In genomic region chr12:49674318-49674985, GRCh38 we compare ENCODE assay signal across 8 cellular contexts. TPM values are rescaled to one million over a fixed set of nuclear protein-coding genes. Genes with fewer than 3 reads are reported as not detected.
A peak's percentile ranks its signal among the peaks of the same experiment; 100 is the strongest.
DNase-seq lines count a peak whose midpoint lies in the region; ATAC-seq and TF ChIP-seq lines count a peak whose summit lies in the region.

No MANE protein-coding gene starts in this region.

- H3K27me3 ChIP-seq in colonic mucosa, result no peaks in the 10 kb centered on the region
- no peaks in the 10 kb centered on the region for H3K27me3 ChIP-seq in mesenchymal stem cell (ENCODE audit: control insufficient read depth in 1 of 2, insufficient read depth in 1 of 2, low read length in 2 of 2)
- no peaks in the 10 kb centered on the region for H3K27me3 ChIP-seq in thyroid gland

- peak overlapping the region in 1 of 2 experiments; percentile 93 for H3K14ac ChIP-seq in mesenchymal stem cell (ENCODE audit: low read length in 2 of 2)

- H2AFZ ChIP-seq in mesenchymal stem cell (ENCODE audit: low read depth, low read length), result no peak overlapping the region

- no peaks in the 10 kb centered on the region for H3K9me3 ChIP-seq in colonic mucosa
- H3K9me3 ChIP-seq in mesenchymal stem cell (ENCODE audit: control insufficient read depth, low read length), result no peaks in the 10 kb centered on the region
- no peaks in the 10 kb centered on the region for H3K9me3 ChIP-seq in thyroid gland

- H3K4me2 ChIP-seq in mesenchymal stem cell (ENCODE audit: low read length, poor library complexity, severe bottlenecking), result no peak overlapping the region

- peak overlapping the region; percentile 89 for H3K27ac ChIP-seq in colonic mucosa
- no peak overlapping the region for H3K27ac ChIP-seq in mesenchymal stem cell (ENCODE audit: low read length, poor library complexity, severe bottlenecking)
- peak overlapping the region; percentile 90 to 99 (median 96) for H3K27ac ChIP-seq in thyroid gland

- H3K9ac ChIP-seq in colonic mucosa (ENCODE audit: low read depth in 2 of 2, low read length in 2 of 2), result peak overlapping the region; percentile 33 to 43
- peak overlapping the region; percentile 87 for H3K9ac ChIP-seq in mesenchymal stem cell (ENCODE audit: low read length)

- no peaks in the 10 kb centered on the region for H3K9me3 Mint-ChIP-seq in activated CD4-positive, alpha-beta T cell treated with anti-CD3 and anti-CD28 coated beads for 36 hours (ENCODE audit: low read depth)

- H3K18ac ChIP-seq in mesenchymal stem cell (ENCODE audit: low read depth in 1 of 2, low read length in 2 of 2), result peak overlapping the region; percentile 81 to 100

- H3K23ac ChIP-seq in mesenchymal stem cell (ENCODE audit: low read length in 2 of 2), result peak overlapping the region in 1 of 2 experiments; percentile 10

- 57% methylated on average over 4 of the region's 4 CpGs for WGBS in mesenchymal stem cell
- WGBS in thyroid gland, 2 donors, result 33 to 38% methylated on average over 4 of the region's 4 CpGs

- H2BK5ac ChIP-seq in mesenchymal stem cell (ENCODE audit: low read depth, low read length, poor library complexity, severe bottlenecking), result no peak overlapping the region

- peaks cover 23% of the 10 kb centered on the region for H3K4me1 ChIP-seq in colonic mucosa
- H3K4me1 ChIP-seq in mesenchymal stem cell (ENCODE audit: control insufficient read depth, insufficient read depth, low read depth, low read length), result peaks cover 28% of the 10 kb centered on the region
- peaks cover 47 to 63% of the 10 kb centered on the region in 2 donors for H3K4me1 ChIP-seq in thyroid gland

- H3K4ac ChIP-seq in mesenchymal stem cell (ENCODE audit: low read depth in 1 of 2, low read length in 2 of 2), result peak overlapping the region; percentile 92 to 96

- H3K4me3 Mint-ChIP-seq in activated CD4-positive, alpha-beta T cell treated with anti-CD3 and anti-CD28 coated beads for 36 hours, result no peak overlapping the region

- H3K79me1 ChIP-seq in mesenchymal stem cell (replicated peaks; ENCODE audit: low read length, poor library complexity, severe bottlenecking), result peaks cover 38% of the 10 kb centered on the region

- H3K36me3 ChIP-seq in colonic mucosa (no peaks in the 10 kb centered on the region), mesenchymal stem cell (ENCODE audit: control insufficient read depth in 1 of 2, insufficient read depth in 2 of 2, low read depth in 1 of 2, low read length in 2 of 2) (no peaks in the 10 kb centered on the region), thyroid gland (no peaks in the 10 kb centered on the region)

- DNase-seq in activated CD4-positive, alpha-beta T cell treated with anti-CD3 and anti-CD28 coated beads for 36 hours, result no peak
- DNase-seq in activated CD4-positive, alpha-beta T cell treated with anti-CD3 and anti-CD28 coated beads for 48 hours, result no peak
- DNase-seq in colonic mucosa (no peak), mesenchymal stem cell (peak; percentile 65), thyroid gland (peak in 1 of 2 donors; percentile 26)

- no peak for TF ChIP-seq POLR2A in thyroid gland (IDR thresholded peaks at IDR 0.05)

- no peaks in the 10 kb centered on the region for H3K36me3 Mint-ChIP-seq in activated CD4-positive, alpha-beta T cell treated with anti-CD3 and anti-CD28 coated beads for 36 hours (ENCODE audit: low read depth)

- intact Hi-C loops in activated CD4-positive, alpha-beta T cell treated with anti-CD3 and anti-CD28 coated beads for 36 hours (cut with DNase I, micrococcal nuclease), result no loop called here
- intact Hi-C loops in colonic mucosa (cut with DNase I) (no loop called here), thyroid gland (cut with DNase I) (no loop called here)

- H4K8ac ChIP-seq in mesenchymal stem cell (ENCODE audit: low read length), result peak overlapping the region; percentile 87

- peak overlapping the region; percentile 93 for H3K27ac Mint-ChIP-seq in activated CD4-positive, alpha-beta T cell treated with anti-CD3 and anti-CD28 coated beads for 36 hours

- H3K4me3 ChIP-seq in colonic mucosa, result no peak overlapping the region
- peak overlapping the region in 1 of 2 experiments; percentile 62 for H3K4me3 ChIP-seq in mesenchymal stem cell (ENCODE audit: insufficient read depth in 1 of 2, low read depth in 1 of 2, low read length in 2 of 2)
- H3K4me3 ChIP-seq in thyroid gland (replicated peaks in 1 of 3), result no peak overlapping the region

- TF ChIP-seq CTCF in colonic mucosa (IDR thresholded peaks at IDR 0.05) (no peak), thyroid gland (IDR thresholded peaks at IDR 0.05) (no peak)

- H2BK120ac ChIP-seq in mesenchymal stem cell (ENCODE audit: low read depth, low read length), result peak overlapping the region; percentile 91

- H2AK5ac ChIP-seq in mesenchymal stem cell (ENCODE audit: low read length, severe bottlenecking), result peak overlapping the region; percentile 89

- POLR2A ChIA-PET in activated CD4-positive, alpha-beta T cell treated with anti-CD3 and anti-CD28 coated beads for 36 hours (lab: Charles Lee), result interaction anchor here (0.9 to 1.6 kb wide), 3 partner anchors 11 to 28 kb away, joined by 3 to 6 read pairs (median 5); no protein-coding TSS in a partner anchor

- peak overlapping the region; percentile 55 for H4K91ac ChIP-seq in mesenchymal stem cell (ENCODE audit: low read length)

- H2BK12ac ChIP-seq in mesenchymal stem cell (ENCODE audit: low read length in 2 of 2), result peak overlapping the region; percentile 93 to 97

- CTCF ChIA-PET in activated CD4-positive, alpha-beta T cell treated with anti-CD3 and anti-CD28 coated beads for 36 hours (lab: Charles Lee), result interaction anchor here (0.6 to 5.3 kb wide), 19 partner anchors 9 to 316 kb away, joined by 3 to 25 read pairs (median 4); partner anchors contain the start of genes FMNL3 and TMBIM6

- no peaks in the 10 kb centered on the region for H3K27me3 Mint-ChIP-seq in activated CD4-positive, alpha-beta T cell treated with anti-CD3 and anti-CD28 coated beads for 36 hours

- peak; percentile 37 for ATAC-seq in activated CD4-positive, alpha-beta T cell treated with anti-CD3 and anti-CD28 coated beads for 36 hours
- ATAC-seq in GM18868 (IDR thresholded peaks at IDR 0.05; ENCODE audit: unreplicated experiment) (no peak), GM19023 (IDR thresholded peaks at IDR 0.05; ENCODE audit: unreplicated experiment) (no peak), HG02885 (IDR thresholded peaks at IDR 0.05; ENCODE audit: poor library complexity, unreplicated experiment) (no peak)

- peaks cover 77% of the 10 kb centered on the region for H3K4me1 Mint-ChIP-seq in activated CD4-positive, alpha-beta T cell treated with anti-CD3 and anti-CD28 coated beads for 36 hours

- peak overlapping the region; percentile 87 for H2BK15ac ChIP-seq in mesenchymal stem cell (ENCODE audit: low read depth, poor library complexity, severe bottlenecking)

RNA-seq across cellular contexts. Expression of gene FMNL3, which starts 32.8 kb away (rescaled TPM):
- 10 to 100 TPM; 23.2 to 24.3 TPM for total RNA-seq in activated CD4-positive, alpha-beta T cell treated with anti-CD3 and anti-CD28 coated beads for 36 hours
- total RNA-seq in colonic mucosa (1 to 10 TPM; 3.0 to 5.0 TPM), thyroid gland (10 to 100 TPM; 30.9 to 41.8 (median 35.1) TPM)
- polyA plus RNA-seq in mesenchymal stem cell (2013, experiment 1 of 2), result 17.7 TPM
- polyA plus RNA-seq in mesenchymal stem cell (2013, experiment 2 of 2), result 19.1 TPM

RNA-seq across cellular contexts. Expression of gene PRPF40B, which starts 51.1 kb away (rescaled TPM):
- 1 to 10 TPM; 6.9 to 8.1 TPM for total RNA-seq in activated CD4-positive, alpha-beta T cell treated with anti-CD3 and anti-CD28 coated beads for 36 hours
- total RNA-seq in colonic mucosa (10 to 100 TPM in 1 of 2 donors, 1 to 10 TPM in 1; 8.5 to 14.1 TPM), thyroid gland (10 to 100 TPM; 29.5 to 39.7 (median 34.4) TPM)
- polyA plus RNA-seq in mesenchymal stem cell (2013, experiment 1 of 2), result 6.3 TPM
- 7.2 TPM for polyA plus RNA-seq in mesenchymal stem cell (2013, experiment 2 of 2)

Comparison
In these comparisons a context has a peak if more than half of its experiments do, and no peak if none do; other contexts are left out.
1. RNA of gene FMNL3, which starts 32.8 kb away (total RNA-seq): 30.9 to 41.8 TPM in thyroid gland and 23.2 to 24.3 TPM in activated CD4-positive, alpha-beta T cell treated with anti-CD3 and anti-CD28 coated beads for 36 hours; 3.0 to 5.0 TPM in colonic mucosa; every median in the first group is over 4 times any median in the second.